10 cellular contexts compared by ENCODE assay signal in genomic region chrX:153438522-153438921, GRCh38.
DNase-seq lines count a peak whose midpoint lies in the region; ATAC-seq and TF ChIP-seq lines count a peak whose summit lies in the region.
"Had no signal": no experiment of that assay in that cellular context is flagged by ENCODE, and none has a peak within 500 bp of the region (broad histone marks: within the 10 kb centered on the region; RNA-seq: fewer than 3 reads in every experiment).

No MANE protein-coding gene starts in this region.

- peak; percentile 5 for DNase-seq in ACHN
- peak in 23 of 42 donors; percentile 6 to 66 (median 37) for DNase-seq in head of caudate nucleus
- DNase-seq in NCI-H2029 (lab: John Stamatoyannopoulos, UW) = no peak
- DNase-seq: naive thymus-derived CD4-positive, alpha-beta T cell had no signal

- TF ChIP-seq CTCF in GM12872 (IDR thresholded peaks at IDR 0.05; ENCODE audit: insufficient read depth, low read depth, low read length) (0 out of 3 replicates have a peak, but pooled peaks have one; percentile 19), OCI-LY1 (IDR thresholded peaks at IDR 0.05; ENCODE audit: low read length) (peak; percentile 27; the same call in 1 of the 2 replicates)

- H3K9ac ChIP-seq in OCI-LY1 (ENCODE audit: low read length) = no peak overlapping the region

- intact Hi-C loops in head of caudate nucleus (cut with DNase I) = no loop called here

- H3K4me1 ChIP-seq in OCI-LY1 (ENCODE audit: insufficient read depth, low read length, severe bottlenecking) = no peaks in the 10 kb centered on the region

- H3K27ac ChIP-seq in OCI-LY1 (ENCODE audit: low read depth, low read length, poor library complexity, severe bottlenecking) = no peak overlapping the region
- H3K27ac ChIP-seq: HL-60 had no signal

- H4K20me1 ChIP-seq in OCI-LY1 (ENCODE audit: insufficient read depth, low read length) = no peaks in the 10 kb centered on the region

- in situ Hi-C loops in ACHN (cut with HindIII; ENCODE audit: low pct_ligation_motif_present, low pct_unique_long_range_greater_than_20kb, low sequenced_read_pairs) = no loop called here

- H3K9me2 ChIP-seq in OCI-LY1 (ENCODE audit: low read depth, low read length) = no peaks in the 10 kb centered on the region

- H3K36me3 ChIP-seq in OCI-LY1 (ENCODE audit: insufficient read depth, low read length) = no peaks in the 10 kb centered on the region

- H3K9me3 ChIP-seq in OCI-LY1 (ENCODE audit: low read length) = no peaks in the 10 kb centered on the region

- ATAC-seq in HG03460 (IDR thresholded peaks at IDR 0.05; ENCODE audit: unreplicated experiment) (no peak), GM21576 (IDR thresholded peaks at IDR 0.05; ENCODE audit: unreplicated experiment) (no peak), GM21447 (IDR thresholded peaks at IDR 0.05; ENCODE audit: unreplicated experiment) (no peak)
- ATAC-seq: naive thymus-derived CD4-positive, alpha-beta T cell had no signal

- no peaks in the 10 kb centered on the region for H3K79me2 ChIP-seq in OCI-LY1 (ENCODE audit: insufficient read depth, low read length)

- H3K27me3 ChIP-seq in OCI-LY1 (ENCODE audit: insufficient read depth, low read length) = no peaks in the 10 kb centered on the region

- no peak overlapping the region for H3K4me3 ChIP-seq in OCI-LY1 (ENCODE audit: low read depth, low read length, poor library complexity, severe bottlenecking)

- no peak overlapping the region for H2AFZ ChIP-seq in OCI-LY1 (ENCODE audit: low read length)

- no peak overlapping the region for H3K4me2 ChIP-seq in OCI-LY1 (ENCODE audit: low read length)

- H3F3A ChIP-seq in OCI-LY1 (ENCODE audit: insufficient read depth, low read length) = no peaks in the 10 kb centered on the region
